9 cellular contexts compared by ENCODE assay signal in genomic region chr1:156705321-156705917, GRCh38. TPM values are rescaled to one million over a fixed set of nuclear protein-coding genes. Genes with fewer than 3 reads are reported as not detected.
DNase-seq lines count a peak whose midpoint lies in the region; ATAC-seq, FAIRE-seq and TF ChIP-seq lines count a peak whose summit lies in the region.
"Had no signal": no experiment of that assay in that cellular context is flagged by ENCODE, and none has a peak within 500 bp of the region (broad histone marks: within the 10 kb centered on the region; RNA-seq: fewer than 3 reads in every experiment).

CRABP2 (minus strand) TSS chr1:156705583; CDS start chr1:156705446, 137 bp downstream.

- no peaks in the 10 kb centered on the region for H3K36me3 Mint-ChIP-seq in CD8-positive, alpha-beta T cell
- H3K36me3 Mint-ChIP-seq in activated T-helper 1 cell treated with anti-CD3 and anti-CD28 coated beads, Interleukin-12 subunit alpha, Interleukin-12 subunit beta, Interleukin-2, Interleukin-4 antibody, amounts not matched to agents 30 ng/mL and 10 ng/mL and 1 ng/mL, durations not matched to agents 14 hours and 24 hours and 36 hours (ENCODE audit: low read depth), result no peaks in the 10 kb centered on the region

- no peaks in the 10 kb centered on the region for H3K36me3 ChIP-seq in CD8-positive, alpha-beta T cell (ENCODE audit: insufficient read depth, low read length)

- H3K27ac ChIP-seq in CD8-positive, alpha-beta T cell (ENCODE audit: low read depth, low read length), result peak within 1 kb of the TSS; percentile 47
- H3K27ac ChIP-seq in foreskin keratinocyte, result peak within 1 kb of the TSS; percentile 35

- peak within 1 kb of the TSS; percentile 89 for H3K4me3 ChIP-seq in CD8-positive, alpha-beta T cell (ENCODE audit: low read depth, low read length)
- H3K4me3 ChIP-seq: mucosa of descending colon had no signal

- peak within 1 kb of the TSS; percentile 89 for H3K4me3 Mint-ChIP-seq in CD8-positive, alpha-beta T cell
- H3K4me3 Mint-ChIP-seq in activated T-helper 1 cell treated with anti-CD3 and anti-CD28 coated beads, Interleukin-12 subunit alpha, Interleukin-12 subunit beta, Interleukin-2, Interleukin-4 antibody, amounts not matched to agents 30 ng/mL and 10 ng/mL and 1 ng/mL, durations not matched to agents 14 hours and 24 hours and 36 hours, result peak within 1 kb of the TSS; percentile 85

- POLR2A ChIA-PET in CD8-positive, alpha-beta T cell (lab: Charles Lee), result interaction anchor here (1.1 to 4.1 kb wide), 4 partner anchors 16 to 78 kb away, joined by 3 to 28 read pairs (median 6); partner anchors contain the start of genes ISG20L2 and METTL25B

- peaks cover 37% of the 10 kb centered on the region for H3K4me1 Mint-ChIP-seq in CD8-positive, alpha-beta T cell (ENCODE audit: low read depth)
- peaks cover 28% of the 10 kb centered on the region for H3K4me1 Mint-ChIP-seq in activated T-helper 1 cell treated with anti-CD3 and anti-CD28 coated beads, Interleukin-12 subunit alpha, Interleukin-12 subunit beta, Interleukin-2, Interleukin-4 antibody, amounts not matched to agents 30 ng/mL and 10 ng/mL and 1 ng/mL, durations not matched to agents 14 hours and 24 hours and 36 hours (ENCODE audit: low read depth)

- intact Hi-C loops in CD8-positive, alpha-beta T cell (cut with DNase I, micrococcal nuclease), result loop anchor here in 1 of 2 experiments (5.0 kb wide), 1 partner anchor 78 kb away; no protein-coding TSS in a partner anchor
- intact Hi-C loops in activated T-helper 1 cell treated with anti-CD3 and anti-CD28 coated beads, Interleukin-12 subunit alpha, Interleukin-12 subunit beta, Interleukin-2, Interleukin-4 antibody, amounts not matched to agents 30 ng/mL and 10 ng/mL and 1 ng/mL, durations not matched to agents 14 hours and 24 hours and 36 hours (cut with micrococcal nuclease), result loop anchor here (1.0 to 5.0 kb wide), 3 partner anchors 45 to 222 kb away; no protein-coding TSS in a partner anchor

- no peak for FAIRE-seq in RCC 7860 (lab: Jason Lieb, UNC)

- CTCF ChIA-PET in CD8-positive, alpha-beta T cell (lab: Charles Lee), result interaction anchor here (0.8 to 34.6 kb wide), 13 partner anchors 8 to 264 kb away, joined by 3 to 997 read pairs (median 5); partner anchors contain the start of genes ISG20L2, METTL25B, NES and PRCC

- no peaks in the 10 kb centered on the region for H3K9me3 Mint-ChIP-seq in CD8-positive, alpha-beta T cell
- H3K9me3 Mint-ChIP-seq in activated T-helper 1 cell treated with anti-CD3 and anti-CD28 coated beads, Interleukin-12 subunit alpha, Interleukin-12 subunit beta, Interleukin-2, Interleukin-4 antibody, amounts not matched to agents 30 ng/mL and 10 ng/mL and 1 ng/mL, durations not matched to agents 14 hours and 24 hours and 36 hours, result no peaks in the 10 kb centered on the region

- DNase-seq in CD8-positive, alpha-beta T cell, result peak in 4 of 7 experiments; percentile 18 to 49 (median 26)
- no peak for DNase-seq in M059J (ENCODE audit: low read depth)
- DNase-seq in activated T-helper 1 cell treated with anti-CD3 and anti-CD28 coated beads, Interleukin-12 subunit alpha, Interleukin-12 subunit beta, Interleukin-2, Interleukin-4 antibody, amounts not matched to agents 30 ng/mL and 10 ng/mL and 1 ng/mL, durations not matched to agents 14 hours and 24 hours and 36 hours (ENCODE audit: low spot score), result no peak
- no peak for DNase-seq in foreskin keratinocyte
- DNase-seq in renal cortical epithelial cell (ENCODE audit: low read depth), result peak; percentile 22
- no peak for DNase-seq in RCC 7860 (ENCODE audit: low spot score)
- no peak for DNase-seq in mesenteric fat pad (ENCODE audit: low spot score)

- TF ChIP-seq CTCF in CD8-positive, alpha-beta T cell (IDR thresholded peaks at IDR 0.05), result no peak
- no peak for TF ChIP-seq CTCF in foreskin keratinocyte (conservative IDR thresholded peaks at IDR 0.05)

- H3K27me3 ChIP-seq in CD8-positive, alpha-beta T cell (ENCODE audit: insufficient read depth, low read length), result peaks cover 8% of the 10 kb centered on the region
- peaks cover 40% of the 10 kb centered on the region for H3K27me3 ChIP-seq in foreskin keratinocyte

- ATAC-seq in CD8-positive, alpha-beta T cell, result peak; percentile 54
- ATAC-seq in foreskin keratinocyte (no peak), GM18517 (IDR thresholded peaks at IDR 0.05; ENCODE audit: unreplicated experiment) (no peak)

- peaks cover 40% of the 10 kb centered on the region for H3K4me1 ChIP-seq in CD8-positive, alpha-beta T cell (ENCODE audit: insufficient read depth, low read length)
- peaks cover 14% of the 10 kb centered on the region for H3K4me1 ChIP-seq in foreskin keratinocyte

- H3K9me3 ChIP-seq in CD8-positive, alpha-beta T cell (ENCODE audit: low read length), result no peaks in the 10 kb centered on the region
- H3K9me3 ChIP-seq: mucosa of descending colon had no signal

- H3K27ac Mint-ChIP-seq in CD8-positive, alpha-beta T cell, result peak within 1 kb of the TSS; percentile 73
- peak within 1 kb of the TSS; percentile 29 for H3K27ac Mint-ChIP-seq in activated T-helper 1 cell treated with anti-CD3 and anti-CD28 coated beads, Interleukin-12 subunit alpha, Interleukin-12 subunit beta, Interleukin-2, Interleukin-4 antibody, amounts not matched to agents 30 ng/mL and 10 ng/mL and 1 ng/mL, durations not matched to agents 14 hours and 24 hours and 36 hours

- peaks cover 12% of the 10 kb centered on the region for H3K27me3 Mint-ChIP-seq in CD8-positive, alpha-beta T cell (ENCODE audit: low read depth)
- H3K27me3 Mint-ChIP-seq in activated T-helper 1 cell treated with anti-CD3 and anti-CD28 coated beads, Interleukin-12 subunit alpha, Interleukin-12 subunit beta, Interleukin-2, Interleukin-4 antibody, amounts not matched to agents 30 ng/mL and 10 ng/mL and 1 ng/mL, durations not matched to agents 14 hours and 24 hours and 36 hours (ENCODE audit: insufficient read depth), result peaks cover 43% of the 10 kb centered on the region

RNA-seq across cellular contexts. Expression of gene CRABP2, which starts in this region (rescaled TPM):
- 1 to 10 TPM; 4.6 to 5.4 TPM for total RNA-seq in CD8-positive, alpha-beta T cell
- 21.1 and 31.9 TPM in 2 replicates for total RNA-seq in M059J (2014; rRNA removed; shearing (Covaris generic))
- total RNA-seq in activated T-helper 1 cell treated with anti-CD3 and anti-CD28 coated beads, Interleukin-12 subunit alpha, Interleukin-12 subunit beta, Interleukin-2, Interleukin-4 antibody, amounts not matched to agents 30 ng/mL and 10 ng/mL and 1 ng/mL, durations not matched to agents 14 hours and 24 hours and 36 hours, result 1.4 and 1.6 TPM in 2 replicates
- 2.2 and 4.0 TPM in 2 replicates for total RNA-seq in foreskin keratinocyte
- polyA plus RNA-seq in foreskin keratinocyte, result 4.6 and 8.4 TPM in 2 replicates
- total RNA-seq in renal cortical epithelial cell, result 1.4 and 8.3 TPM in 2 replicates
- 6.7 TPM for total RNA-seq in mesenteric fat pad

Comparison
In these comparisons a context has a peak if more than half of its experiments do, and no peak if none do; other contexts are left out.
1. DNase-seq: peak in CD8-positive, alpha-beta T cell (4 of 7) and renal cortical epithelial cell (single experiment); none in M059J (single experiment), activated T-helper 1 cell treated with anti-CD3 and anti-CD28 coated beads, Interleukin-12 subunit alpha, Interleukin-12 subunit beta, Interleukin-2, Interleukin-4 antibody, amounts not matched to agents 30 ng/mL and 10 ng/mL and 1 ng/mL, durations not matched to agents 14 hours and 24 hours and 36 hours (single experiment), foreskin keratinocyte (0 of 2), RCC 7860 (single experiment) and mesenteric fat pad (single experiment).